ENCODE assay signal across 17 cellular contexts in genomic region chr1:54882483-54882882, GRCh38. TPM values are rescaled to one million over a fixed set of nuclear protein-coding genes. Genes with fewer than 3 reads are reported as not detected.
DNase-seq lines count a peak whose midpoint lies in the region; TF ChIP-seq lines count a peak whose summit lies in the region.
"Had no signal": no experiment of that assay in that cellular context is flagged by ENCODE, and none has a peak within 500 bp of the region (broad histone marks: within the 10 kb centered on the region; RNA-seq: fewer than 3 reads in every experiment).

No MANE protein-coding gene starts in this region.

- no peak for TF ChIP-seq CTCF in glutamatergic neuron (IDR thresholded peaks at IDR 0.05; ENCODE audit: partially characterized antibody, unreplicated experiment)
- no peak for TF ChIP-seq CTCF in MM.1S (IDR thresholded peaks at IDR 0.05; ENCODE audit: low read length)

- no peaks in the 10 kb centered on the region for H4K20me1 ChIP-seq in MM.1S (ENCODE audit: insufficient read depth, low read length)

- H3K4me3 Mint-ChIP-seq in glutamatergic neuron (ENCODE audit: unreplicated experiment): peak overlapping the region; percentile 22
- H3K4me3 Mint-ChIP-seq: activated naive CD8-positive, alpha-beta T cell treated with anti-CD3 and anti-CD28 coated beads for 36 hours; memory B cell had no signal

- DNase-seq in NCI-H345 (lab: John Stamatoyannopoulos, UW) (peak; percentile 8), NCI-H345 treated with DMSO at 0.1 percent for 48 hours (lab: John Stamatoyannopoulos, UW; ENCODE audit: unreplicated experiment) (no peak), SHP77 (lab: John Stamatoyannopoulos, UW) (peak; percentile 36 to 40), glutamatergic neuron (no peak), MM.1S (no peak), NCI-H187 (lab: John Stamatoyannopoulos, UW) (no peak), HEK293T (ENCODE audit: extremely low spot score) (no peak)
- DNase-seq: activated CD4-positive, alpha-beta T cell treated with anti-CD3 and anti-CD28 coated beads for 1 hour; activated naive CD8-positive, alpha-beta T cell treated with anti-CD3 and anti-CD28 coated beads for 36 hours; activated T-cell treated with anti-CD3 and anti-CD28 coated beads for 4 hours; erythroblast; MG63; NCI-H2171; stomach had no signal

- H3K9ac ChIP-seq in subcutaneous abdominal adipose tissue (ENCODE audit: low read length in 5 of 5) (no peak overlapping the region), MM.1S (ENCODE audit: low read length) (no peak overlapping the region)

- H3K27me3 Mint-ChIP-seq in glutamatergic neuron (ENCODE audit: unreplicated experiment): peaks cover 7% of the 10 kb centered on the region
- H3K27me3 Mint-ChIP-seq: memory B cell had no signal

- H3F3A ChIP-seq in MM.1S (ENCODE audit: insufficient read depth, low read length): no peaks in the 10 kb centered on the region

- peaks cover 10% of the 10 kb centered on the region for H3K9me3 Mint-ChIP-seq in glutamatergic neuron (ENCODE audit: unreplicated experiment)
- H3K9me3 Mint-ChIP-seq: activated naive CD8-positive, alpha-beta T cell treated with anti-CD3 and anti-CD28 coated beads for 36 hours had no signal

- H3K36me3 ChIP-seq in subcutaneous abdominal adipose tissue (ENCODE audit: control insufficient read depth in 5 of 5, insufficient read depth in 5 of 5, low read length in 5 of 5) (peaks cover 0 to 4% (median 0%) of the 10 kb centered on the region in 5 donors), MM.1S (replicated peaks; ENCODE audit: insufficient read depth, low read length) (no peaks in the 10 kb centered on the region)

- H3K9me3 ChIP-seq in subcutaneous abdominal adipose tissue (ENCODE audit: control insufficient read depth in 5 of 5, low read length in 5 of 5): no peaks in the 10 kb centered on the region
- H3K9me3 ChIP-seq in MM.1S (replicated peaks; ENCODE audit: insufficient read depth, low read length): no peaks in the 10 kb centered on the region
- H3K9me3 ChIP-seq: MG63, stomach had no signal

- POLR2A ChIA-PET in HEK293T (lab: Yijun Ruan, JAX): no interaction called here

- peaks cover 16% of the 10 kb centered on the region for H3K36me3 Mint-ChIP-seq in glutamatergic neuron (ENCODE audit: unreplicated experiment)

- H3K4me3 ChIP-seq in subcutaneous abdominal adipose tissue (ENCODE audit: low read depth in 1 of 5, low read length in 5 of 5) (no peak overlapping the region), MM.1S (ENCODE audit: low read length) (no peak overlapping the region)
- H3K4me3 ChIP-seq: MG63, skin epidermis had no signal

- no peak overlapping the region for H3K4me2 ChIP-seq in MM.1S (ENCODE audit: low read depth, low read length)

- no peaks in the 10 kb centered on the region for H3K9me2 ChIP-seq in MM.1S (replicated peaks; ENCODE audit: insufficient read depth, low read length)

- H3K27me3 ChIP-seq in subcutaneous abdominal adipose tissue (ENCODE audit: control insufficient read depth in 5 of 5, insufficient read depth in 4 of 5, low read length in 5 of 5) (no peaks in the 10 kb centered on the region), MM.1S (replicated peaks; ENCODE audit: insufficient read depth, low read length) (no peaks in the 10 kb centered on the region)
- H3K27me3 ChIP-seq: MG63, stomach had no signal

- CTCF ChIA-PET in HEK293T (lab: Yijun Ruan, JAX): interaction anchor here (0.9 kb wide), 1 partner anchor 139 kb away, joined by 3 read pairs; no protein-coding TSS in a partner anchor

- peaks cover 37% of the 10 kb centered on the region for H3K4me1 Mint-ChIP-seq in glutamatergic neuron (ENCODE audit: low read depth, unreplicated experiment)

- H3K79me2 ChIP-seq in MM.1S (ENCODE audit: low read length): peaks cover 45% of the 10 kb centered on the region

- H3K27ac ChIP-seq in subcutaneous abdominal adipose tissue (ENCODE audit: low read depth, low read length) (peak overlapping the region; percentile 69), MM.1S (ENCODE audit: low read length) (no peak overlapping the region)

- no peak overlapping the region for H3K27ac Mint-ChIP-seq in glutamatergic neuron (ENCODE audit: unreplicated experiment)
- H3K27ac Mint-ChIP-seq: activated naive CD8-positive, alpha-beta T cell treated with anti-CD3 and anti-CD28 coated beads for 36 hours; memory B cell had no signal

- H3K4me1 ChIP-seq in subcutaneous abdominal adipose tissue (ENCODE audit: control insufficient read depth in 5 of 5, insufficient read depth in 5 of 5, low read length in 5 of 5): peaks cover 10 to 42% (median 36%) of the 10 kb centered on the region in 5 donors
- H3K4me1 ChIP-seq in MM.1S (ENCODE audit: low read length): peaks cover 7% of the 10 kb centered on the region; the same call in 1 of the 2 replicates

- no peak overlapping the region for H2AFZ ChIP-seq in MM.1S (ENCODE audit: low read length)

TF ChIP-seq in HEK293T, 16 proteins besides CTCF, POLR2A, EP300 and RAD21:
- TF ChIP-seq ARNT (IDR thresholded peaks at IDR 0.05): no peak
- TF ChIP-seq HDGF (IDR thresholded peaks at IDR 0.05; ENCODE audit: borderline replicate concordance): no peak

RNA-seq across cellular contexts. Expression of gene DHCR24, which starts 4.5 kb away (rescaled TPM):
- 284 TPM for total RNA-seq in glutamatergic neuron (ENCODE audit: unreplicated experiment)

Comparison
In these comparisons a context has a peak if more than half of its experiments do, and no peak if none do; other contexts are left out.
1. DNase-seq: peak in NCI-H345 (single experiment) and SHP77 (2 of 2); none in NCI-H345 treated with DMSO at 0.1 percent for 48 hours (single experiment), glutamatergic neuron (single experiment), MM.1S (single experiment), NCI-H187 (0 of 2) and HEK293T (single experiment).